ENCODE assay signal across 1 cellular context in genomic region chr15:58038426-58039106, GRCh38.
A peak's percentile ranks its signal among the peaks of the same experiment; 100 is the strongest.
TF ChIP-seq lines count a peak whose summit lies in the region.

No MANE protein-coding gene starts in this region.

TF ChIP-seq in HEK293, 187 proteins besides CTCF, POLR2A, EP300 and RAD21 (continued from another document and continues in another):
- TF ChIP-seq REST (tag by site-specific recombination; IDR thresholded peaks at IDR 0.05) (no peak), ZNF221 (tag by site-specific recombination; IDR thresholded peaks at IDR 0.05; ENCODE audit: borderline replicate concordance) (no peak), ZBTB44 (tag by site-specific recombination; IDR thresholded peaks at IDR 0.05) (peak; percentile 82), ZNF623 (tag by site-specific recombination; IDR thresholded peaks at IDR 0.05) (no peak), ZNF449 (tag by site-specific recombination; IDR thresholded peaks at IDR 0.05) (0 out of 2 replicates have a peak, but pooled peaks have one; percentile 35), MEIS1 (CRISPR knock-in tag; IDR thresholded peaks at IDR 0.05; ENCODE audit: borderline replicate concordance) (no peak), ZBTB7A (tag by site-specific recombination; IDR thresholded peaks at IDR 0.05; ENCODE audit: low read depth) (no peak), ZNF416 (tag by site-specific recombination; IDR thresholded peaks at IDR 0.05) (no peak), ZNF274 (IDR thresholded peaks at IDR 0.05; ENCODE audit: low read length) (no peak), ZNF274 (tag by site-specific recombination; IDR thresholded peaks at IDR 0.05; ENCODE audit: borderline replicate concordance) (no peak), ZNF138 (tag by site-specific recombination; IDR thresholded peaks at IDR 0.05; ENCODE audit: borderline replicate concordance) (no peak), ZNF174 (tag by site-specific recombination; IDR thresholded peaks at IDR 0.05) (no peak), SP2 (tag by site-specific recombination; IDR thresholded peaks at IDR 0.05) (no peak), ZNF423 (tag by site-specific recombination; IDR thresholded peaks at IDR 0.05) (no peak), ZNF341 (tag by site-specific recombination; IDR thresholded peaks at IDR 0.05; ENCODE audit: low read depth) (peak; percentile 58; the same call in 1 of the 2 replicates), ZNF560 (tag by site-specific recombination; IDR thresholded peaks at IDR 0.05; ENCODE audit: borderline replicate concordance) (no peak), ZNF791 (tag by site-specific recombination; IDR thresholded peaks at IDR 0.05) (no peak), KLF7 (tag by site-specific recombination; IDR thresholded peaks at IDR 0.05; ENCODE audit: borderline replicate concordance) (no peak), ZNF280C (tag by site-specific recombination; IDR thresholded peaks at IDR 0.05) (no peak), ZNF10 (tag by site-specific recombination; IDR thresholded peaks at IDR 0.05) (peak; percentile 46; the same call in 1 of the 2 replicates), PRDM6 (tag by site-specific recombination; IDR thresholded peaks at IDR 0.05) (peak; percentile 99), ZNF624 (tag by site-specific recombination; IDR thresholded peaks at IDR 0.05) (no peak), ZNF585B (tag by site-specific recombination; IDR thresholded peaks at IDR 0.05) (no peak), ZBTB8A (tag by site-specific recombination; IDR thresholded peaks at IDR 0.05) (peak; percentile 55; the same call in 1 of the 2 replicates), RBAK (tag by site-specific recombination; IDR thresholded peaks at IDR 0.05) (no peak), REPIN1 (tag by site-specific recombination; IDR thresholded peaks at IDR 0.05; ENCODE audit: low read depth) (no peak), ZXDB (tag by site-specific recombination; IDR thresholded peaks at IDR 0.05) (peak; percentile 86), ZNF521 (tag by site-specific recombination; IDR thresholded peaks at IDR 0.05) (no peak), ZNF148 (tag by site-specific recombination; IDR thresholded peaks at IDR 0.05; ENCODE audit: borderline replicate concordance) (no peak), ZNF292 (tag by site-specific recombination; IDR thresholded peaks at IDR 0.05; ENCODE audit: borderline replicate concordance, low read depth) (no peak), ZBTB49 (tag by site-specific recombination; IDR thresholded peaks at IDR 0.05; ENCODE audit: low read depth) (no peak), HOXA7 (CRISPR knock-in tag; IDR thresholded peaks at IDR 0.05; ENCODE audit: borderline replicate concordance) (no peak), ZBTB17 (tag by site-specific recombination; IDR thresholded peaks at IDR 0.05) (peak; percentile 74), ZNF530 (tag by site-specific recombination; IDR thresholded peaks at IDR 0.05; ENCODE audit: low read depth) (no peak), KLF8 (tag by site-specific recombination; IDR thresholded peaks at IDR 0.05) (peak; percentile 73), ZNF658 (tag by site-specific recombination; IDR thresholded peaks at IDR 0.05) (no peak), ZNF670 (tag by site-specific recombination; IDR thresholded peaks at IDR 0.05; ENCODE audit: low read depth) (no peak), ZBTB20 (tag by site-specific recombination; IDR thresholded peaks at IDR 0.05) (peak; percentile 13; the same call in 1 of the 2 replicates), INSM2 (tag by site-specific recombination; IDR thresholded peaks at IDR 0.05) (peak; percentile 97), ZNF202 (tag by site-specific recombination; IDR thresholded peaks at IDR 0.05; ENCODE audit: borderline replicate concordance) (no peak), AEBP2 (tag by site-specific recombination; IDR thresholded peaks at IDR 0.05; ENCODE audit: borderline replicate concordance) (no peak), PBX3 (CRISPR knock-in tag; IDR thresholded peaks at IDR 0.05) (no peak)
